Comparison of ENCODE assay signal across 9 cellular contexts in the genomic region with DNA sequence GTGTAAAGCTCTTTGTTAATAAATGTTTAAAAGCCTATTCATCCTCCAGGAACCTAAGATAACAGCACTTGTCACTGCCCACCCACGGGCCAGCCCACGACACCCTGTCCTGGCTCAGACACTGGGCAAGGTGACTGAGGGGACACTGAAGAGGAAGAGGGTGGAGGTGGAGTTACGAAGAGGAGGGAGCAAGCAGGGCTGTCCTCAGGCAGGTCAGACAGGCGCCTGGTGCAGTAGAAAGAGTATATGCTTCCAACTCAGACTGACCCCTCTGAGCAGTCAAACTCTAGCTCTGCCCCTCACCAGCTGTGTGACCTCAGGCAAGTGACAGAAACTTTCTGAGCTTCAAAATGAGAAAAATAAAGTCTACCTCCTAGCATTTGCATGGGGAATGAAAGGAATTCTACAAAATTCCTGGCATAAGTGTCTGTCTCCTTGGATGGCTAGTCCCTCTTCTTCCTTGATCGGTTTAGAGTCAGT. TPM values are rescaled to one million over a fixed set of nuclear protein-coding genes. Genes with fewer than 3 reads are reported as not detected.
A peak's percentile ranks its signal among the peaks of the same experiment; 100 is the strongest.
DNase-seq lines count a peak whose midpoint lies in the region; ATAC-seq, FAIRE-seq and TF ChIP-seq lines count a peak whose summit lies in the region.
"Had no signal": no experiment of that assay in that cellular context is flagged by ENCODE, and none has a peak within 500 bp of the region (broad histone marks: within the 10 kb centered on the region; RNA-seq: fewer than 3 reads in every experiment).

No MANE protein-coding gene starts in this region.

- H3K36me3 ChIP-seq in endothelial cell of umbilical vein (ENCODE audit: control insufficient read depth in 2 of 2, extremely low read depth in 1 of 2, insufficient read depth in 2 of 2, low read length in 2 of 2) (no peaks in the 10 kb centered on the region), right lobe of liver (no peaks in the 10 kb centered on the region), thoracic aorta (no peaks in the 10 kb centered on the region)

- peak; percentile 43 to 83 (median 59) for ATAC-seq in right lobe of liver
- no peak for ATAC-seq in thoracic aorta (ENCODE audit: insufficient number of reproducible peaks, low FRiP score, low read depth)
- no peak for ATAC-seq in GM18867 (IDR thresholded peaks at IDR 0.05; ENCODE audit: unreplicated experiment)

- POLR2A ChIA-PET in RWPE1 (lab: Yijun Ruan, JAX; ENCODE audit: low non-redundant PET) (no interaction called here), endothelial cell of umbilical vein (lab: Charles Lee) (no interaction called here)

- DNase-seq in RWPE1 (ENCODE audit: low spot score) (no peak), endothelial cell of umbilical vein (ENCODE audit: low read depth, low spot score) (no peak), right lobe of liver (no peak), thoracic aorta (ENCODE audit: low spot score) (no peak), NCI-H187 treated with DMSO at 0.1 percent for 48 hours (lab: John Stamatoyannopoulos, UW) (no peak), ecto neural progenitor cell (ENCODE audit: low spot score) (no peak), D721Med (ENCODE audit: insufficient read length, low spot score) (no peak)

- peak; percentile 15 for FAIRE-seq in endothelial cell of umbilical vein (lab: Jason Lieb, UNC)
- FAIRE-seq in D721Med (lab: Jason Lieb, UNC): no peak
- FAIRE-seq: G401.6 had no signal

- no TSS peak for BruUV-seq in endothelial cell of umbilical vein (replicated peaks; lab: Mats Ljungman, UMichigan)

- no peak overlapping the region for H3K4me2 ChIP-seq in endothelial cell of umbilical vein (ENCODE audit: insufficient read depth, low read length)

- H3K27me3 ChIP-seq in endothelial cell of umbilical vein (ENCODE audit: control insufficient read depth in 2 of 2, insufficient read depth in 2 of 2, low read length in 2 of 2): no peaks in the 10 kb centered on the region
- H3K27me3 ChIP-seq in right lobe of liver: no peaks in the 10 kb centered on the region
- H3K27me3 ChIP-seq in thoracic aorta (replicated peaks; ENCODE audit: insufficient read depth): no peaks in the 10 kb centered on the region

- H4K20me1 ChIP-seq in endothelial cell of umbilical vein (replicated peaks; ENCODE audit: control insufficient read depth, extremely low read depth, insufficient read depth, low read length): no peaks in the 10 kb centered on the region

- H3K4me1 ChIP-seq in endothelial cell of umbilical vein (ENCODE audit: control insufficient read depth, extremely low read depth, insufficient read depth, low read length) (peaks cover 6% of the 10 kb centered on the region), right lobe of liver (peaks cover 0 to 15% (median 0%) of the 10 kb centered on the region in 4 donors), thoracic aorta (ENCODE audit: control insufficient read depth in 1 of 2, low read depth in 2 of 2) (peaks cover 21 to 54% of the 10 kb centered on the region in 2 donors)

- no peak overlapping the region for H2AFZ ChIP-seq in endothelial cell of umbilical vein (ENCODE audit: low read depth, low read length)

- H3K4me3 ChIP-seq in endothelial cell of umbilical vein (replicated peaks in 1 of 3; ENCODE audit: insufficient read depth in 1 of 3, low read depth in 1 of 3, low read length in 3 of 3): no peak overlapping the region
- no peak overlapping the region for H3K4me3 ChIP-seq in right lobe of liver
- H3K4me3 ChIP-seq in thoracic aorta: no peak overlapping the region

- dilution Hi-C loops in endothelial cell of umbilical vein (cut with MboI; ENCODE audit: extremely low pct_ligation_motif_present, low sequenced_read_pairs): no loop called here

- 48% methylated on average over 5 of the region's 5 CpGs for WGBS in right lobe of liver (ENCODE audit: insufficient coverage, low coverage, low lambda C conversion rate, missing lambda C conversion rate)

- no peaks in the 10 kb centered on the region for H3K9me1 ChIP-seq in endothelial cell of umbilical vein (replicated peaks; ENCODE audit: control insufficient read depth, extremely low read depth, insufficient read depth, low read length)

- TF ChIP-seq CTCF in RWPE1 (conservative IDR thresholded peaks at IDR 0.05; ENCODE audit: low read depth) (no peak), endothelial cell of umbilical vein (IDR thresholded peaks at IDR 0.05; ENCODE audit: extremely low read depth in 1 of 2, insufficient read depth in 1 of 2, low read depth in 1 of 2, low read length in 2 of 2) (peak in 1 of 2 donors; percentile 17), right lobe of liver (IDR thresholded peaks at IDR 0.05) (no peak), thoracic aorta (IDR thresholded peaks at IDR 0.05) (no peak), D721Med (IDR thresholded peaks at IDR 0.05; ENCODE audit: insufficient read depth, missing control alignments) (no peak)

- CTCF ChIA-PET in RWPE1 (lab: Yijun Ruan, JAX): interaction anchor here (0.6 to 1.9 kb wide), 4 partner anchors 10 to 92 kb away, joined by 3 to 4 read pairs (median 3); no protein-coding TSS in a partner anchor
- CTCF ChIA-PET in endothelial cell of umbilical vein (lab: Charles Lee): interaction anchor here (0.7 to 2.9 kb wide), 11 partner anchors 10 to 212 kb away, joined by 3 to 8 read pairs (median 6); no protein-coding TSS in a partner anchor

- intact Hi-C loops in endothelial cell of umbilical vein (cut with micrococcal nuclease) (no loop called here), right lobe of liver (cut with DNase I) (no loop called here)

- H3K9me3 ChIP-seq in endothelial cell of umbilical vein (replicated peaks; ENCODE audit: control insufficient read depth, insufficient read depth, low read length) (no peaks in the 10 kb centered on the region), right lobe of liver (no peaks in the 10 kb centered on the region), thoracic aorta (no peaks in the 10 kb centered on the region)

- peaks cover 2% of the 10 kb centered on the region for H3K79me2 ChIP-seq in endothelial cell of umbilical vein (ENCODE audit: control insufficient read depth, insufficient read depth, low read length)

- H3K27ac ChIP-seq in RWPE1 (peak overlapping the region; percentile 85), endothelial cell of umbilical vein (ENCODE audit: insufficient read depth, low read depth, low read length) (no peak overlapping the region), right lobe of liver (no peak overlapping the region), thoracic aorta (peak overlapping the region; percentile 65 to 79)

- no peak for TF ChIP-seq POLR2A in endothelial cell of umbilical vein (IDR thresholded peaks at IDR 0.05; ENCODE audit: low read depth, low read length)
- TF ChIP-seq POLR2A in right lobe of liver (IDR thresholded peaks at IDR 0.05): no peak

- H3K9ac ChIP-seq in endothelial cell of umbilical vein (replicated peaks; ENCODE audit: extremely low read depth, insufficient read depth, low read length): no peak overlapping the region

TF ChIP-seq in endothelial cell of umbilical vein, 7 proteins besides CTCF, POLR2A, EP300 and RAD21:
- TF ChIP-seq GATA2 (IDR thresholded peaks at IDR 0.05; ENCODE audit: insufficient read depth, insufficient read length, low read depth, low read length) (no peak), POLR2AphosphoS5 (IDR thresholded peaks at IDR 0.05; ENCODE audit: insufficient read depth, low read depth, low read length) (no peak), FOS (IDR thresholded peaks at IDR 0.05; ENCODE audit: borderline replicate concordance, insufficient read depth, low read length) (no peak), EZH2 (IDR thresholded peaks at IDR 0.05; ENCODE audit: borderline replicate concordance, low read depth, low read length, severe bottlenecking) (no peak), MYC (IDR thresholded peaks at IDR 0.05; ENCODE audit: low read depth, low read length) (no peak), JUN (IDR thresholded peaks at IDR 0.05; ENCODE audit: borderline replicate concordance, insufficient read depth, insufficient read length, low read depth) (no peak)
- TF ChIP-seq, protein P1, sequence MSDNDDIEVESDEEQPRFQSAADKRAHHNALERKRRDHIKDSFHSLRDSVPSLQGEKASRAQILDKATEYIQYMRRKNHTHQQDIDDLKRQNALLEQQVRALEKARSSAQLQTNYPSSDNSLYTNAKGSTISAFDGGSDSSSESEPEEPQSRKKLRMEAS (IDR thresholded peaks at IDR 0.05; ENCODE audit: insufficient read depth, insufficient read length): no peak

RNA-seq across cellular contexts. Expression of a gene that starts 22.8 kb away (rescaled TPM):
- total RNA-seq in endothelial cell of umbilical vein (21.7 and 25.8 TPM in 2 replicates), right lobe of liver (10 to 100 TPM; 29.1 to 46.6 (median 33.7) TPM), thoracic aorta (10 to 100 TPM; 27.5 to 70.7 TPM)
- 12.5 and 13.3 TPM in 2 replicates for polyA plus RNA-seq in endothelial cell of umbilical vein
- polyA plus RNA-seq in endothelial cell of umbilical vein (2011; cell fraction: cytosol; rRNA removed): 14.5 and 15.7 TPM in 2 replicates
- 19.2 and 20.3 TPM in 2 replicates for polyA plus RNA-seq in endothelial cell of umbilical vein (2011; cell fraction: nucleus; rRNA removed)
- polyA plus RNA-seq in endothelial cell of umbilical vein (2012): 17.4 and 20.3 TPM in 2 replicates
- 27.3 and 32.4 TPM in 2 replicates for polyA minus RNA-seq in endothelial cell of umbilical vein
- 14.3 TPM for polyA minus RNA-seq in endothelial cell of umbilical vein (2011; cell fraction: cytosol; rRNA and poly(A)+ RNA removed)
- polyA minus RNA-seq in endothelial cell of umbilical vein (2011; cell fraction: nucleus; rRNA and poly(A)+ RNA removed): 15.1 and 20.7 TPM in 2 replicates

Comparison
In these comparisons a context has a peak if more than half of its experiments do, and no peak if none do; other contexts are left out.
1. H3K27ac ChIP-seq: peak in RWPE1 (single experiment) and thoracic aorta (2 of 2); none in endothelial cell of umbilical vein (single experiment) and right lobe of liver (0 of 3).
2. ATAC-seq: peak in right lobe of liver (4 of 4); none in thoracic aorta (single experiment) and GM18867 (single experiment).